Comparison of ENCODE assay signal across 8 cellular contexts in the genomic region with DNA sequence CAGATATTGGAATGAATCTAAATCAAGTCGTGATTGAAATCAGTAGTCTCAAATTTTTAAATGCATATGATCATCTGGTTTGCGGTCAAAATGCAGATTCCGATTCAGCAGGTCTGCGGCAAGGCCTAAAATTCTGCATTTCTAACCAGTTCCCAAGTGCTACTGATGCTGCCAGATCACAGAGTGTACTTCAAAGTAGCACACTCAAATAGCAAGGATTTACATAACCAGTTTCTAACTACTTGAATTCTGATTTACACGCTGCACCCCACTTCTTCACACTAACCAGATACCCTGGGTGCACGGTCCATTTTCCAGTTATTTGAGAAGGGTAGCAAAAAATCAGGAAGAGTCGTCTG. TPM values are rescaled to one million over a fixed set of nuclear protein-coding genes. Genes with fewer than 3 reads are reported as not detected.
DNase-seq lines count a peak whose midpoint lies in the region; ATAC-seq and TF ChIP-seq lines count a peak whose summit lies in the region.

No MANE protein-coding gene starts in this region.

- peak overlapping the region; percentile 81 for H3K4me3 Mint-ChIP-seq in chondrocyte (ENCODE audit: unreplicated experiment)
- peak overlapping the region; percentile 82 to 96 (median 88) for H3K4me3 Mint-ChIP-seq in naive thymus-derived CD4-positive, alpha-beta T cell

- no peaks in the 10 kb centered on the region for H3K9me3 ChIP-seq in naive thymus-derived CD4-positive, alpha-beta T cell (ENCODE audit: control insufficient read depth in 2 of 3, low read length in 3 of 3)

- DNase-seq in BJ (ENCODE audit: low read depth) = no peak
- DNase-seq in NB4 (ENCODE audit: low read depth) = peak; percentile 26
- no peak for DNase-seq in chondrocyte (ENCODE audit: low spot score)
- DNase-seq in naive thymus-derived CD4-positive, alpha-beta T cell = peak in 2 of 9 donors; percentile 4 to 5
- DNase-seq in germinal center (ENCODE audit: low spot score) = no peak
- no peak for DNase-seq in MV-4-11 (lab: John Stamatoyannopoulos, UW)
- DNase-seq in GM19240 (ENCODE audit: insufficient read length, low spot score) = no peak

- CTCF ChIA-PET in BJ (lab: Yijun Ruan, JAX) = interaction anchor here (2.8 kb wide), 1 partner anchor 135 kb away, joined by 12 read pairs; no protein-coding TSS in a partner anchor
- CTCF ChIA-PET in naive thymus-derived CD4-positive, alpha-beta T cell (lab: Charles Lee) = no interaction called here

- peak overlapping the region; percentile 89 for H3K27ac Mint-ChIP-seq in chondrocyte (ENCODE audit: unreplicated experiment)
- peak overlapping the region in 8 of 9 donors; percentile 19 to 94 (median 80) for H3K27ac Mint-ChIP-seq in naive thymus-derived CD4-positive, alpha-beta T cell

- peaks cover 0 to 8% of the 10 kb centered on the region in 2 donors for H3K4me1 ChIP-seq in naive thymus-derived CD4-positive, alpha-beta T cell (ENCODE audit: control insufficient read depth in 2 of 2, insufficient read depth in 2 of 2, low read length in 2 of 2)

- intact Hi-C loops in naive thymus-derived CD4-positive, alpha-beta T cell (cut with micrococcal nuclease) = loop anchor here in 1 of 2 donors (10.0 kb wide), 1 partner anchor 85 kb away; no protein-coding TSS in a partner anchor

- peaks cover 3% of the 10 kb centered on the region for H3K36me3 Mint-ChIP-seq in chondrocyte (ENCODE audit: low read depth)
- peaks cover 0 to 6% (median 4%) of the 10 kb centered on the region in 5 donors for H3K36me3 Mint-ChIP-seq in naive thymus-derived CD4-positive, alpha-beta T cell

- H3K27ac ChIP-seq in naive thymus-derived CD4-positive, alpha-beta T cell (ENCODE audit: low read depth, low read length) = peak overlapping the region; percentile 72

- no peaks in the 10 kb centered on the region for H3K27me3 Mint-ChIP-seq in chondrocyte (ENCODE audit: low read depth)
- peaks cover 0 to 3% (median 0%) of the 10 kb centered on the region in 5 donors for H3K27me3 Mint-ChIP-seq in naive thymus-derived CD4-positive, alpha-beta T cell

- no peak for TF ChIP-seq POLR2A in NB4 (IDR thresholded peaks at IDR 0.05; ENCODE audit: extremely low read depth, insufficient read length)

- H3K4me1 Mint-ChIP-seq in chondrocyte (ENCODE audit: low read depth) = peaks cover 22% of the 10 kb centered on the region
- H3K4me1 Mint-ChIP-seq in naive thymus-derived CD4-positive, alpha-beta T cell = peaks cover 0 to 19% (median 7%) of the 10 kb centered on the region in 7 donors

- POLR2A ChIA-PET in BJ (lab: Charles Lee) = no interaction called here
- POLR2A ChIA-PET in naive thymus-derived CD4-positive, alpha-beta T cell (lab: Charles Lee) = no interaction called here

- no peaks in the 10 kb centered on the region for H3K27me3 ChIP-seq in BJ (ENCODE audit: control insufficient read depth, insufficient read depth, low read length)
- no peaks in the 10 kb centered on the region for H3K27me3 ChIP-seq in naive thymus-derived CD4-positive, alpha-beta T cell (ENCODE audit: control insufficient read depth in 2 of 2, insufficient read depth in 2 of 2, low read length in 2 of 2)

- no peaks in the 10 kb centered on the region for H3K9me3 Mint-ChIP-seq in chondrocyte (ENCODE audit: low read depth)
- no peaks in the 10 kb centered on the region for H3K9me3 Mint-ChIP-seq in naive thymus-derived CD4-positive, alpha-beta T cell

- H3K4me3 ChIP-seq in BJ (ENCODE audit: low read depth, low read length) = peak overlapping the region; percentile 79
- peak overlapping the region; percentile 87 for H3K4me3 ChIP-seq in NB4 (ENCODE audit: low read depth, low read length)
- H3K4me3 ChIP-seq in naive thymus-derived CD4-positive, alpha-beta T cell (ENCODE audit: low read length) = peak overlapping the region; percentile 83

- TF ChIP-seq CTCF in BJ (IDR thresholded peaks at IDR 0.05; ENCODE audit: insufficient read depth, low read depth, low read length) = no peak
- TF ChIP-seq CTCF in NB4 (IDR thresholded peaks at IDR 0.05; ENCODE audit: low read depth, low read length) = no peak
- TF ChIP-seq CTCF in chondrocyte (IDR thresholded peaks at IDR 0.05) = no peak

- H3K36me3 ChIP-seq in BJ (ENCODE audit: control insufficient read depth, insufficient read depth, low read length) = no peaks in the 10 kb centered on the region
- H3K36me3 ChIP-seq in naive thymus-derived CD4-positive, alpha-beta T cell (ENCODE audit: control insufficient read depth in 2 of 3, insufficient read depth in 3 of 3, low read length in 3 of 3) = peaks cover 0 to 4% (median 0%) of the 10 kb centered on the region in 3 experiments

- peak; percentile 18 for ATAC-seq in GM19035 (IDR thresholded peaks at IDR 0.05; ENCODE audit: unreplicated experiment)
- ATAC-seq in naive thymus-derived CD4-positive, alpha-beta T cell = no peak

RNA-seq across cellular contexts. Expression of gene MBTPS2, which starts 0.8 kb away (rescaled TPM):
- polyA plus RNA-seq in BJ (2011; rRNA removed) = 14.6 and 27.3 TPM in 2 replicates
- 16.7 and 21.5 TPM in 2 replicates for polyA minus RNA-seq in BJ (2011; rRNA and poly(A)+ RNA removed)
- 21.0 to 30.4 TPM (median 21.9 TPM) in 3 replicates for total RNA-seq in chondrocyte
- total RNA-seq in naive thymus-derived CD4-positive, alpha-beta T cell = 1 to 10 TPM; 5.2 to 9.9 (median 7.2) TPM
- 1 to 10 TPM; 4.6 to 4.9 TPM for polyA plus RNA-seq in naive thymus-derived CD4-positive, alpha-beta T cell

RNA-seq across cellular contexts. Expression of gene YY2, which starts 15.6 kb away (rescaled TPM):
- polyA plus RNA-seq in BJ (2011; rRNA removed) = 0.60 and 0.83 TPM in 2 replicates
- polyA minus RNA-seq in BJ (2011; rRNA and poly(A)+ RNA removed) = 0.57 and 0.93 TPM in 2 replicates
- total RNA-seq in chondrocyte = 3.6 to 4.9 TPM (median 4.7 TPM) in 3 replicates
- 1 to 10 TPM in 4 of 5 experiments, under 1 TPM in 1; 0.66 to 2.7 (median 1.4) TPM for total RNA-seq in naive thymus-derived CD4-positive, alpha-beta T cell
- under 1 TPM; 0.66 to 0.79 TPM for polyA plus RNA-seq in naive thymus-derived CD4-positive, alpha-beta T cell
